In the genomic region with DNA sequence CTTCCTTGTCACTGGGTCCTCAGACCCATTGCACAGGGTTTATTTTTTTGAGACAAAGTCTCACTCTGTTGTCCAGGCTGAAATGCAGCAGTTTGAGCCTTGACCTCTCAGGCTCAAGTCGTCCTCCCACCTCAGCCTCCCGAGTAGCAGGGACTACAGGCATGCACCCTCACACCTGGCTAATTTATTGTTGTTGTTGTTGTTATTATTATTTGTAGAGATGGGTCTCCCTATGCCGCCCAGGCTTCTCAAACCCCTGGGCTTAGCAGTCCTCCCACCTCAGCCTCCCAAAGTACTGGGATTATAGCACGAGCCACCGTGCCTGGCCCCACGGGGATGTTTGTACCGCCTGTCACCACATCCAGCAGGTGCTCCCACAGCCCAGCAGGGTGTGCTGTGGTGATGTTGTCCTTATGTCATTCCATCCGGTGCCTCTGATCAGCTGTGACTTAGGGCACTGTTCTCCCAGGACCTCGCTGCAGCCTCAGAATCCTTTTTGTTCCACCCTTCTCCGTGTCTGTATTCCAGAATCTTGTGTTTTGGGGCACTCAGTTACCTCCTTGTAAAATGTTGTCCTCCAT, we compare ENCODE assay signal across 8 cellular contexts.
DNase-seq lines count a peak whose midpoint lies in the region; ATAC-seq, FAIRE-seq and TF ChIP-seq lines count a peak whose summit lies in the region.

No MANE protein-coding gene starts in this region.

- no peak overlapping the region for H3K27ac Mint-ChIP-seq in activated CD8-positive, alpha-beta memory T cell treated with anti-CD3 and anti-CD28 coated beads, Interleukin-2, amount 10 ng/mL, durations not matched to agents 7 days and 5 days
- peak overlapping the region in 1 of 10 donors; percentile 51 for H3K27ac Mint-ChIP-seq in naive thymus-derived CD8-positive, alpha-beta T cell

- POLR2A ChIA-PET in naive thymus-derived CD8-positive, alpha-beta T cell (lab: Charles Lee): no interaction called here

- TF ChIP-seq POLR2A in GM12892 (IDR thresholded peaks at IDR 0.05; ENCODE audit: low read depth, low read length): no peak

- H3K27ac ChIP-seq in 22Rv1: no peak overlapping the region

- H3K36me3 Mint-ChIP-seq in activated CD8-positive, alpha-beta memory T cell treated with anti-CD3 and anti-CD28 coated beads, Interleukin-2, amount 10 ng/mL, durations not matched to agents 7 days and 5 days: no peaks in the 10 kb centered on the region
- H3K36me3 Mint-ChIP-seq in naive thymus-derived CD8-positive, alpha-beta T cell: peaks cover 0 to 7% (median 0%) of the 10 kb centered on the region in 3 donors

- peaks cover 14% of the 10 kb centered on the region for H3K27me3 Mint-ChIP-seq in activated CD8-positive, alpha-beta memory T cell treated with anti-CD3 and anti-CD28 coated beads, Interleukin-2, amount 10 ng/mL, durations not matched to agents 7 days and 5 days
- peaks cover 7 to 44% (median 13%) of the 10 kb centered on the region in 5 donors for H3K27me3 Mint-ChIP-seq in naive thymus-derived CD8-positive, alpha-beta T cell

- peak; percentile 40 for FAIRE-seq in GM12892 (lab: Jason Lieb, UNC)

- peak; percentile 88 for ATAC-seq in HG02938 (IDR thresholded peaks at IDR 0.05; ENCODE audit: unreplicated experiment)
- ATAC-seq in activated CD8-positive, alpha-beta memory T cell treated with anti-CD3 and anti-CD28 coated beads, Interleukin-2, amount 10 ng/mL, durations not matched to agents 7 days and 5 days: no peak
- no peak for ATAC-seq in naive thymus-derived CD8-positive, alpha-beta T cell

- H3K9me3 Mint-ChIP-seq in activated CD8-positive, alpha-beta memory T cell treated with anti-CD3 and anti-CD28 coated beads, Interleukin-2, amount 10 ng/mL, durations not matched to agents 7 days and 5 days (ENCODE audit: low read depth): no peaks in the 10 kb centered on the region
- H3K9me3 Mint-ChIP-seq in naive thymus-derived CD8-positive, alpha-beta T cell: peaks cover 0 to 11% (median 0%) of the 10 kb centered on the region in 9 donors

- no peak overlapping the region for H3K4me3 Mint-ChIP-seq in activated CD8-positive, alpha-beta memory T cell treated with anti-CD3 and anti-CD28 coated beads, Interleukin-2, amount 10 ng/mL, durations not matched to agents 7 days and 5 days
- no peak overlapping the region for H3K4me3 Mint-ChIP-seq in naive thymus-derived CD8-positive, alpha-beta T cell

- CTCF ChIA-PET in activated CD8-positive, alpha-beta memory T cell treated with anti-CD3 and anti-CD28 coated beads, Interleukin-2, amount 10 ng/mL, durations not matched to agents 7 days and 5 days (lab: Charles Lee): no interaction called here

- H3K4me1 Mint-ChIP-seq in activated CD8-positive, alpha-beta memory T cell treated with anti-CD3 and anti-CD28 coated beads, Interleukin-2, amount 10 ng/mL, durations not matched to agents 7 days and 5 days: no peaks in the 10 kb centered on the region
- H3K4me1 Mint-ChIP-seq in naive thymus-derived CD8-positive, alpha-beta T cell: no peaks in the 10 kb centered on the region

- TF ChIP-seq CTCF in 22Rv1 (IDR thresholded peaks at IDR 0.05): peak; percentile 70

- DNase-seq in GM12892 (ENCODE audit: insufficient read length) (no peak), RKO (ENCODE audit: low spot score) (peak; percentile 37), iPS DF 4.7 (ENCODE audit: extremely low read depth, low spot score) (peak; percentile 19), kidney glomerular epithelial cell (lab: John Stamatoyannopoulos, UW) (no peak)
- DNase-seq in activated CD8-positive, alpha-beta memory T cell treated with anti-CD3 and anti-CD28 coated beads, Interleukin-2, amount 10 ng/mL, durations not matched to agents 7 days and 5 days: no peak
- no peak for DNase-seq in naive thymus-derived CD8-positive, alpha-beta T cell

Comparison
In these comparisons a context has a peak if more than half of its experiments do, and no peak if none do; other contexts are left out.
1. DNase-seq: peak in RKO (single experiment) and iPS DF 4.7 (single experiment); none in GM12892 (single experiment), kidney glomerular epithelial cell (single experiment), activated CD8-positive, alpha-beta memory T cell treated with anti-CD3 and anti-CD28 coated beads, Interleukin-2, amount 10 ng/mL, durations not matched to agents 7 days and 5 days (single experiment) and naive thymus-derived CD8-positive, alpha-beta T cell (0 of 10).